Comparison of ENCODE assay signal across 1 cellular context in the genomic region with DNA sequence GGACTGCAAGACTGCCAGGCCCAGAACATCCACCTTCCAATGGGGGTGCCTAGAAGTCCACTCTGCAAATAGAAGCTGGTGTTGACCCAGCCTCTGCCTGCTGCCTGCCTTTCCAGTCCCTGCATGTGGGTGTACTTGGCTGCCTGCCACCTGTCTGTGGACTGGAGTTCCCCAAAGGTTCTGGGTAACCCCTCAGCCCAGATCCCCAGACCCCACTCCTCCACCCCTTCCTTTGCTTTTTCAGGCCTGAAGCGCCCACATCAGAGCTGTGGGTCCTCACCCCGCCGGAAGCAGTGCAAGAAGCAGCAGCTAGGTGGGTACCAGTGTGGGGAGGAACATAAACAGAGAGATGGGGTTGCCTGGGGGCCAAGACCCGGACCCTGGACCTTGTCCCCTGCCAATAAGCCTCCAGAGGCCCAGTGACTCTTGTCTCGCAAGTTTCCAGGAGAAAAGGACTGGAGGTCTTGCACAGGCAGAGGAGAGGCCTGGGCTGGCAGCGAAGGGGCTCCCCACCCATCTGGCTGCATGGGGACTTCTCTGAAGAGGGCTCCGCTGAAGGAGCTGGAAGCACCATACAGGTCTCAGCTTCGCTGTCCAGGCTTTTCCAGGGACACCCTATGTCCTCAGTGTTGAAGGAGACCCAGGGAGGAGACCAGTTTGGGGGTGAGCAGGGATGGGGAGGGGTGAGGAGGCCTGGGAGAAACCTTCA.
TF ChIP-seq lines count a peak whose summit lies in the region.

No MANE protein-coding gene starts in this region.

TF ChIP-seq in HepG2, 621 proteins besides CTCF, POLR2A, EP300 and RAD21:
- TF ChIP-seq, protein P1, sequence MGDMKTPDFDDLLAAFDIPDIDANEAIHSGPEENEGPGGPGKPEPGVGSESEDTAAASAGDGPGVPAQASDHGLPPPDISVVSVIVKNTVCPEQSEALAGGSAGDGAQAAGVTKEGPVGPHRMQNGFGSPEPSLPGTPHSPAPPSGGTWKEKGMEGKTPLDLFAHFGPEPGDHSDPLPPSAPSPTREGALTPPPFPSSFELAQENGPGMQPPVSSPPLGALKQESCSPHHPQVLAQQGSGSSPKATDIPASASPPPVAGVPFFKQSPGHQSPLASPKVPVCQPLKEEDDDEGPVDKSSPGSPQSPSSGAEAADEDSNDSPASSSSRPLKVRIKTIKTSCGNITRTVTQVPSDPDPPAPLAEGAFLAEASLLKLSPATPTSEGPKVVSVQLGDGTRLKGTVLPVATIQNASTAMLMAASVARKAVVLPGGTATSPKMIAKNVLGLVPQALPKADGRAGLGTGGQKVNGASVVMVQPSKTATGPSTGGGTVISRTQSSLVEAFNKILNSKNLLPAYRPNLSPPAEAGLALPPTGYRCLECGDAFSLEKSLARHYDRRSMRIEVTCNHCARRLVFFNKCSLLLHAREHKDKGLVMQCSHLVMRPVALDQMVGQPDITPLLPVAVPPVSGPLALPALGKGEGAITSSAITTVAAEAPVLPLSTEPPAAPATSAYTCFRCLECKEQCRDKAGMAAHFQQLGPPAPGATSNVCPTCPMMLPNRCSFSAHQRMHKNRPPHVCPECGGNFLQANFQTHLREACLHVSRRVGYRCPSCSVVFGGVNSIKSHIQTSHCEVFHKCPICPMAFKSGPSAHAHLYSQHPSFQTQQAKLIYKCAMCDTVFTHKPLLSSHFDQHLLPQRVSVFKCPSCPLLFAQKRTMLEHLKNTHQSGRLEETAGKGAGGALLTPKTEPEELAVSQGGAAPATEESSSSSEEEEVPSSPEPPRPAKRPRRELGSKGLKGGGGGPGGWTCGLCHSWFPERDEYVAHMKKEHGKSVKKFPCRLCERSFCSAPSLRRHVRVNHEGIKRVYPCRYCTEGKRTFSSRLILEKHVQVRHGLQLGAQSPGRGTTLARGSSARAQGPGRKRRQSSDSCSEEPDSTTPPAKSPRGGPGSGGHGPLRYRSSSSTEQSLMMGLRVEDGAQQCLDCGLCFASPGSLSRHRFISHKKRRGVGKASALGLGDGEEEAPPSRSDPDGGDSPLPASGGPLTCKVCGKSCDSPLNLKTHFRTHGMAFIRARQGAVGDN (CRISPR knock-in tag; IDR thresholded peaks at IDR 0.05): peak; percentile 22; the same call in 1 of the 2 replicates
- TF ChIP-seq HNF4A (CRISPR knock-in tag; IDR thresholded peaks at IDR 0.05) (peak; percentile 11; the same call in 1 of the 2 replicates), ZNF572 (CRISPR knock-in tag; IDR thresholded peaks at IDR 0.05) (0 out of 2 replicates have a peak, but pooled peaks have one; percentile 61)
- TF ChIP-seq, protein P2, sequence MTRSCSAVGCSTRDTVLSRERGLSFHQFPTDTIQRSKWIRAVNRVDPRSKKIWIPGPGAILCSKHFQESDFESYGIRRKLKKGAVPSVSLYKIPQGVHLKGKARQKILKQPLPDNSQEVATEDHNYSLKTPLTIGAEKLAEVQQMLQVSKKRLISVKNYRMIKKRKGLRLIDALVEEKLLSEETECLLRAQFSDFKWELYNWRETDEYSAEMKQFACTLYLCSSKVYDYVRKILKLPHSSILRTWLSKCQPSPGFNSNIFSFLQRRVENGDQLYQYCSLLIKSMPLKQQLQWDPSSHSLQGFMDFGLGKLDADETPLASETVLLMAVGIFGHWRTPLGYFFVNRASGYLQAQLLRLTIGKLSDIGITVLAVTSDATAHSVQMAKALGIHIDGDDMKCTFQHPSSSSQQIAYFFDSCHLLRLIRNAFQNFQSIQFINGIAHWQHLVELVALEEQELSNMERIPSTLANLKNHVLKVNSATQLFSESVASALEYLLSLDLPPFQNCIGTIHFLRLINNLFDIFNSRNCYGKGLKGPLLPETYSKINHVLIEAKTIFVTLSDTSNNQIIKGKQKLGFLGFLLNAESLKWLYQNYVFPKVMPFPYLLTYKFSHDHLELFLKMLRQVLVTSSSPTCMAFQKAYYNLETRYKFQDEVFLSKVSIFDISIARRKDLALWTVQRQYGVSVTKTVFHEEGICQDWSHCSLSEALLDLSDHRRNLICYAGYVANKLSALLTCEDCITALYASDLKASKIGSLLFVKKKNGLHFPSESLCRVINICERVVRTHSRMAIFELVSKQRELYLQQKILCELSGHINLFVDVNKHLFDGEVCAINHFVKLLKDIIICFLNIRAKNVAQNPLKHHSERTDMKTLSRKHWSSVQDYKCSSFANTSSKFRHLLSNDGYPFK (CRISPR knock-in tag; IDR thresholded peaks at IDR 0.05; ENCODE audit: borderline replicate concordance): no peak
TF ChIP-seq in HepG2: peak in this region for 3.
